In genomic region chr1:3470650-3471355, GRCh38 we compare ENCODE assay signal across 16 cellular contexts. TPM values are rescaled to one million over a fixed set of nuclear protein-coding genes. Genes with fewer than 3 reads are reported as not detected.
A peak's percentile ranks its signal among the peaks of the same experiment; 100 is the strongest.
DNase-seq lines count a peak whose midpoint lies in the region; ATAC-seq, FAIRE-seq and TF ChIP-seq lines count a peak whose summit lies in the region.
"Had no signal": no experiment of that assay in that cellular context is flagged by ENCODE, and none has a peak within 500 bp of the region (broad histone marks: within the 10 kb centered on the region; RNA-seq: fewer than 3 reads in every experiment).

No MANE protein-coding gene starts in this region.

- H3K9me3 ChIP-seq in right atrium auricular region (no peaks in the 10 kb centered on the region), esophagus squamous epithelium (no peaks in the 10 kb centered on the region), mesodermal cell (ENCODE audit: control insufficient read depth, low read length) (no peaks in the 10 kb centered on the region), aorta (ENCODE audit: control insufficient read depth, low read length) (no peaks in the 10 kb centered on the region)
- H3K9me3 ChIP-seq: gastroesophageal sphincter, uterus had no signal

- ATAC-seq in Right ventricle myocardium superior (ENCODE audit: poor library complexity) (no peak), aorta (ENCODE audit: low FRiP score) (no peak), GM21526 (IDR thresholded peaks at IDR 0.05; ENCODE audit: low FRiP score, unreplicated experiment) (no peak)
- ATAC-seq: activated naive CD4-positive, alpha-beta T cell treated with anti-CD3 and anti-CD28 coated beads, Interleukin-2, amount 50 U/mL, for 72 hours; gastroesophageal sphincter had no signal

- peaks cover 0 to 12% of the 10 kb centered on the region in 2 donors for H3K4me1 ChIP-seq in right atrium auricular region
- peaks cover 43 to 87% (median 64%) of the 10 kb centered on the region in 3 donors for H3K4me1 ChIP-seq in esophagus squamous epithelium
- H3K4me1 ChIP-seq in mesodermal cell (ENCODE audit: control insufficient read depth, insufficient read depth, low read length, poor library complexity, severe bottlenecking): peaks cover 15% of the 10 kb centered on the region
- H3K4me1 ChIP-seq in aorta (ENCODE audit: control insufficient read depth in 1 of 2, insufficient read depth in 2 of 2, low read length in 2 of 2): no peaks in the 10 kb centered on the region
- H3K4me1 ChIP-seq: uterus had no signal

- H3K36me3 ChIP-seq in right atrium auricular region (no peaks in the 10 kb centered on the region), esophagus squamous epithelium (peaks cover 0 to under 1% (median 0%) of the 10 kb centered on the region in 3 donors), mesodermal cell (ENCODE audit: control insufficient read depth, insufficient read depth, low read length) (no peaks in the 10 kb centered on the region), aorta (ENCODE audit: control insufficient read depth in 1 of 2, insufficient read depth in 2 of 2, low read length in 1 of 2) (no peaks in the 10 kb centered on the region)
- H3K36me3 ChIP-seq: gastroesophageal sphincter, uterus had no signal

- TF ChIP-seq POLR2A in esophagus squamous epithelium (IDR thresholded peaks at IDR 0.05) (no peak), H54 (IDR thresholded peaks at IDR 0.05; ENCODE audit: low read depth, low read length) (no peak)

- H3K27me3 ChIP-seq in right atrium auricular region: no peaks in the 10 kb centered on the region
- peaks cover 0 to 2% (median 0%) of the 10 kb centered on the region in 4 donors for H3K27me3 ChIP-seq in esophagus squamous epithelium
- no peaks in the 10 kb centered on the region for H3K27me3 ChIP-seq in aorta (ENCODE audit: control insufficient read depth in 1 of 2, insufficient read depth in 2 of 2, low read length in 1 of 2)
- H3K27me3 ChIP-seq: uterus had no signal

- TF ChIP-seq CTCF in right atrium auricular region (IDR thresholded peaks at IDR 0.05): no peak
- no peak for TF ChIP-seq CTCF in esophagus squamous epithelium (IDR thresholded peaks at IDR 0.05)

- no peak for FAIRE-seq in H54 (lab: Jason Lieb, UNC)

- intact Hi-C loops in Right ventricle myocardium superior (cut with DNase I) (no loop called here), esophagus squamous epithelium (cut with DNase I) (no loop called here), aorta (cut with DNase I) (no loop called here)

- H3K27ac ChIP-seq in right atrium auricular region (no peak overlapping the region), esophagus squamous epithelium (peak overlapping the region; percentile 44 to 73 (median 58)), mesodermal cell (ENCODE audit: low read depth, low read length, severe bottlenecking) (peak overlapping the region; percentile 98), aorta (ENCODE audit: low read depth in 1 of 2, low read length in 2 of 2) (no peak overlapping the region)
- H3K27ac ChIP-seq: uterus had no signal

- H3K4me3 ChIP-seq in right atrium auricular region (no peak overlapping the region), esophagus squamous epithelium (no peak overlapping the region), mesodermal cell (ENCODE audit: extremely low read depth, insufficient read depth, low read length, poor library complexity, severe bottlenecking) (no peak overlapping the region), aorta (ENCODE audit: low read length in 2 of 2) (no peak overlapping the region)
- H3K4me3 ChIP-seq: gastroesophageal sphincter, uterus had no signal

- peak; percentile 36 for DNase-seq in Right ventricle myocardium superior
- no peak for DNase-seq in right atrium auricular region (ENCODE audit: low spot score)
- no peak for DNase-seq in esophagus squamous epithelium (lab: John Stamatoyannopoulos, UW)
- DNase-seq in aorta: peak; percentile 38 to 69
- no peak for DNase-seq in HPDE6-E6E7 (ENCODE audit: extremely low spot score)
- no peak for DNase-seq in H54 (ENCODE audit: insufficient read length, low spot score)
- DNase-seq: activated CD4-positive, CD25-positive, alpha-beta regulatory T cell; Calu3; central memory CD4-positive, alpha-beta T cell; KBM-7; stimulated activated CD4-positive, alpha-beta T cell treated with anti-CD3 and anti-CD28 coated beads, Interleukin-4, amount 100 ng/mL, for 24 hours; uterus had no signal

- WGBS in esophagus squamous epithelium, 2 donors: 77 to 79% methylated on average over 10 to 13 of the region's 22 CpGs
- WGBS in mesodermal cell (ENCODE audit: insufficient coverage in 2 of 2), 2 experiments: 78 to 83% methylated on average over 16 to 20 of the region's 22 CpGs
- WGBS in aorta, 2 donors: 75 to 82% methylated on average over 22 of the region's 22 CpGs

RNA-seq across cellular contexts. Expression of gene ARHGEF16, which starts 16.3 kb away (rescaled TPM):
- total RNA-seq in Right ventricle myocardium superior (0.89 TPM), right atrium auricular region (1 to 10 TPM in 1 of 2 donors, under 1 TPM in 1; 0.22 to 1.5 TPM), esophagus squamous epithelium (10 to 100 TPM in 3 of 4 donors, 1 to 10 TPM in 1; 8.4 to 24.6 (median 22.4) TPM), aorta (1 to 10 TPM in 1 of 2 donors, under 1 TPM in 1; 0.62 to 1.4 TPM)
- polyA plus RNA-seq in mesodermal cell (2013, experiment 1 of 2): 6.9 TPM
- 6.5 TPM for polyA plus RNA-seq in mesodermal cell (2013, experiment 2 of 2)
- 1 to 10 TPM in 1 of 2 donors, not detected in 1; 8.8 TPM for polyA plus RNA-seq in aorta

Comparison
In these comparisons a context has a peak if more than half of its experiments do, and no peak if none do; other contexts are left out.
1. DNase-seq: peak in Right ventricle myocardium superior (single experiment) and aorta (2 of 2); none in right atrium auricular region (single experiment), esophagus squamous epithelium (single experiment), HPDE6-E6E7 (single experiment) and H54 (single experiment).
2. H3K27ac ChIP-seq: peak in esophagus squamous epithelium (4 of 4) and mesodermal cell (single experiment); none in right atrium auricular region (0 of 2) and aorta (0 of 2).